ENCODE assay signal across 18 cellular contexts in the genomic region with DNA sequence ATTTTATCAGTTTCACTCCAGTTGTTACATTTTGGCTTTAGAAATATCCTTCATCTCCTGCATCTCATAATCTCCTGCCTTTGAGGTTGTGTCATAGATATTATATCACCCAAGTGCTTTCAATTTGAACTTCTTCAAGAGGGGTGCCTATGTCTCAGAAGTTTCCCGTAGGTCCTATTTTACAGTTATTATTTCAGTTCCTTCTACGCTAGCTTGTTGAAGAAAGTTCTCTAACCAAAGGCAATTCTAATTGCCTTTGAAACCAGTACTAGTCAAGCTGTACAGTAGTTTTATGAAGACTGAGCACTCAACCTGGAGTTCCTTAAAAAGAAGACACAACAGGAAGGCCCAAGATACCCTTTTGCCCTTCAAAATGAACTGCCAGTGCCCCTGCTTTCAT.
"Had no signal": no experiment of that assay in that cellular context is flagged by ENCODE, and none has a peak within 500 bp of the region (broad histone marks: within the 10 kb centered on the region; RNA-seq: fewer than 3 reads in every experiment).

No MANE protein-coding gene starts in this region.

- H3K27me3 Mint-ChIP-seq: effector memory CD8-positive, alpha-beta T cell; progenitor cell of endocrine pancreas; stimulated activated naive CD8-positive, alpha-beta T cell treated with anti-CD3 and anti-CD28 coated beads, Interleukin-15, Interleukin-2, amounts not matched to agents 100 ng/mL and 50 ng/mL, for 24 hours had no signal

- H3K27ac ChIP-seq: esophagus squamous epithelium, left ventricle myocardium inferior, neural progenitor cell, right atrium auricular region, suprapubic skin, transverse colon, uterus had no signal

- H3K9me3 ChIP-seq: esophagus squamous epithelium, left ventricle myocardium inferior, right atrium auricular region, suprapubic skin, transverse colon, uterus had no signal

- DNase-seq: activated CD4-positive, alpha-beta T cell treated with anti-CD3 and anti-CD28 coated beads for 1 hour; activated gamma-delta T cell; amniotic stem cell; effector memory CD8-positive, alpha-beta T cell; esophagus squamous epithelium; immature natural killer cell; kidney glomerular epithelial cell; left ventricle myocardium inferior; stimulated activated CD4-positive, alpha-beta T cell treated with anti-CD3 and anti-CD28 coated beads, Interleukin-12 subunit alpha, Interleukin-12 subunit beta, amount 100 ng/mL, for 4 hours; stimulated activated CD4-positive, alpha-beta T cell treated with anti-CD3 and anti-CD28 coated beads, Interleukin-2, amount 100 ng/mL, for 24 hours; transverse colon; uterus had no signal

- H3K27ac Mint-ChIP-seq: activated naive CD4-positive, alpha-beta T cell treated with anti-CD3 and anti-CD28 coated beads, Interleukin-2, amount 50 U/mL, for 72 hours; effector memory CD8-positive, alpha-beta T cell; immature natural killer cell; neural progenitor cell; progenitor cell of endocrine pancreas; stimulated activated naive CD8-positive, alpha-beta T cell treated with anti-CD3 and anti-CD28 coated beads, Interleukin-15, Interleukin-2, amounts not matched to agents 100 ng/mL and 50 ng/mL, for 24 hours had no signal

- H3K9me3 Mint-ChIP-seq: activated naive CD4-positive, alpha-beta T cell treated with anti-CD3 and anti-CD28 coated beads, Interleukin-2, amount 50 U/mL, for 72 hours; effector memory CD8-positive, alpha-beta T cell; immature natural killer cell; stimulated activated naive CD8-positive, alpha-beta T cell treated with anti-CD3 and anti-CD28 coated beads, Interleukin-15, Interleukin-2, amounts not matched to agents 100 ng/mL and 50 ng/mL, for 24 hours had no signal

- H3K4me3 ChIP-seq: esophagus squamous epithelium, left ventricle myocardium inferior, neural progenitor cell, right atrium auricular region, suprapubic skin, transverse colon, uterus had no signal

- H3K4me3 Mint-ChIP-seq: effector memory CD8-positive, alpha-beta T cell; immature natural killer cell; neural progenitor cell; stimulated activated naive CD8-positive, alpha-beta T cell treated with anti-CD3 and anti-CD28 coated beads, Interleukin-15, Interleukin-2, amounts not matched to agents 100 ng/mL and 50 ng/mL, for 24 hours had no signal

- H3K27me3 ChIP-seq: esophagus squamous epithelium, neural progenitor cell, right atrium auricular region, suprapubic skin, transverse colon, uterus had no signal

- H3K4me1 ChIP-seq: esophagus squamous epithelium, left ventricle myocardium inferior, right atrium auricular region, suprapubic skin, transverse colon, uterus had no signal

- H2AFZ ChIP-seq: neural progenitor cell had no signal

- ATAC-seq: activated naive CD4-positive, alpha-beta T cell treated with anti-CD3 and anti-CD28 coated beads, Interleukin-2, amount 50 U/mL, for 72 hours; effector memory CD8-positive, alpha-beta T cell had no signal

- H3K36me3 ChIP-seq: left ventricle myocardium inferior, neural progenitor cell, right atrium auricular region, suprapubic skin, transverse colon, uterus had no signal

- H3K9ac ChIP-seq: neural progenitor cell had no signal

- H3K4me2 ChIP-seq: neural progenitor cell had no signal
